In the genomic region with DNA sequence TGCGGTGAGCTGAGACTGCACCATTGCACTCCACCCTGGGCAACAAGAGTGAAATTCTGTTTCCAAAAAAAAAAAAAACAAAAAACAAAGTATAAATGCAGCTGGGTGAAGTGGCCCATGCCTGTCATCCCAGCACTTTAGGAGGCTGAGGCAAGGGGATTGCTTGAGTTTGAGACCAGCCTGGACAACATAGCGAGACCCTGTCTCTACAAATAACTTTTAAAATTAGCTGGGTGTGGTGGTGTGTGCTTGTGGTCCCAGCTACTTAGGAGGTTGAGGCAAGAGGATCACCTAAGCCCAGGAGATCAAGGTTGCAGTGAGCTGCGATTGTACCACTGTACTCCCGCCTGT, we compare ENCODE assay signal across 20 cellular contexts.
"Had no signal": no experiment of that assay in that cellular context is flagged by ENCODE, and none has a peak within 500 bp of the region (broad histone marks: within the 10 kb centered on the region; RNA-seq: fewer than 3 reads in every experiment).

No MANE protein-coding gene starts in this region.

- H3K9me3 ChIP-seq: SK-N-SH had no signal

- FAIRE-seq: HTR-8/SVneo, RCC 7860 had no signal

- H3K9ac ChIP-seq: SK-N-SH had no signal

- H3K4me2 ChIP-seq: SK-N-SH had no signal

- DNase-seq: KBM-7, NCI-H1092, NCI-H1105 treated with DMSO at 0.1 percent for 48 hours, NCI-H1417 treated with DMSO at 0.1 percent for 48 hours, NCI-H146, NCI-H1694 treated with DMSO at 0.1 percent for 48 hours, NCI-H1930, NCI-H2081, NCI-H2107, NCI-H2227 treated with DMSO at 0.1 percent for 48 hours, NCI-H524, NCI-H526 treated with DMSO at 0.1 percent for 48 hours, NCI-H774, Right ventricle myocardium superior, RPMI8226, SIG-M5, SK-N-SH had no signal

- H3K27ac ChIP-seq: HL-60 had no signal
